In genomic region chr5:163432527-163432926, GRCh38 we compare ENCODE assay signal across 29 cellular contexts. TPM values are rescaled to one million over a fixed set of nuclear protein-coding genes. Genes with fewer than 3 reads are reported as not detected.
"Had no signal": no experiment of that assay in that cellular context is flagged by ENCODE, and none has a peak within 500 bp of the region (broad histone marks: within the 10 kb centered on the region; RNA-seq: fewer than 3 reads in every experiment).

No MANE protein-coding gene starts in this region.

- H3K4me3 Mint-ChIP-seq: activated CD4-positive, alpha-beta memory T cell treated with anti-CD3 and anti-CD28 coated beads for 36 hours; activated CD4-positive, alpha-beta T cell treated with anti-CD3 and anti-CD28 coated beads for 36 hours; activated CD4-positive, alpha-beta T cell treated with anti-CD3 and anti-CD28 coated beads, Interleukin-2, amount 10 ng/mL, durations not matched to agents 24 days and 14 days; activated CD8-positive, alpha-beta memory T cell treated with anti-CD3 and anti-CD28 coated beads, Interleukin-2, amount 10 ng/mL, durations not matched to agents 7 days and 5 days; activated CD8-positive, alpha-beta T cell treated with anti-CD3 and anti-CD28 coated beads, Interleukin-2, amount 10 ng/mL, durations not matched to agents 7 days and 5 days; activated naive CD4-positive, alpha-beta T cell treated with anti-CD3 and anti-CD28 coated beads, Interleukin-2, amount 50 U/mL, for 24 hours; activated naive CD8-positive, alpha-beta T cell treated with anti-CD3 and anti-CD28 coated beads for 36 hours; activated naive CD8-positive, alpha-beta T cell treated with anti-CD3 and anti-CD28 coated beads, Interleukin-2, amount 50 U/mL, for 24 hours; effector memory CD8-positive, alpha-beta T cell had no signal

- H3K27ac ChIP-seq: adrenal gland, epithelial cell of prostate, esophagus squamous epithelium, gastroesophageal sphincter had no signal

- H3K9me3 Mint-ChIP-seq: activated CD4-positive, alpha-beta memory T cell treated with anti-CD3 and anti-CD28 coated beads for 36 hours; activated CD4-positive, alpha-beta T cell treated with anti-CD3 and anti-CD28 coated beads, Interleukin-2, amount 10 ng/mL, durations not matched to agents 24 days and 14 days; activated naive CD4-positive, alpha-beta T cell treated with anti-CD3 and anti-CD28 coated beads, Interleukin-2, amount 50 U/mL, for 24 hours; activated naive CD8-positive, alpha-beta T cell treated with anti-CD3 and anti-CD28 coated beads for 36 hours; activated naive CD8-positive, alpha-beta T cell treated with anti-CD3 and anti-CD28 coated beads, Interleukin-2, amount 50 U/mL, for 24 hours; activated T-cell treated with anti-CD3 and anti-CD28 coated beads, Interleukin-2, amount 50 U/mL, for 72 hours; effector memory CD8-positive, alpha-beta T cell had no signal

- H3K9me3 ChIP-seq: adrenal gland, body of pancreas, esophagus squamous epithelium, gastroesophageal sphincter had no signal

- H3K4me3 ChIP-seq: adrenal gland, body of pancreas, esophagus squamous epithelium, gastroesophageal sphincter had no signal

- DNase-seq: activated CD4-positive, alpha-beta memory T cell treated with anti-CD3 and anti-CD28 coated beads for 36 hours; activated CD4-positive, alpha-beta T cell treated with anti-CD3 and anti-CD28 coated beads for 36 hours; activated CD4-positive, alpha-beta T cell treated with anti-CD3 and anti-CD28 coated beads, Interleukin-2, amount 10 ng/mL, durations not matched to agents 24 days and 14 days; activated CD4-positive, CD25-positive, alpha-beta regulatory T cell; activated CD4-positive, CD25-positive, alpha-beta regulatory T cell treated with anti-CD3 and anti-CD28 coated beads, Interleukin-2, amount 50 U/mL, for 72 hours; activated CD8-positive, alpha-beta memory T cell treated with anti-CD3 and anti-CD28 coated beads, Interleukin-2, amount 10 ng/mL, durations not matched to agents 7 days and 5 days; activated CD8-positive, alpha-beta memory T cell treated with anti-CD3 and anti-CD28 coated beads, Interleukin-2, amount 50 U/mL, for 4 hours; activated CD8-positive, alpha-beta T cell treated with anti-CD3 and anti-CD28 coated beads, Interleukin-2, amount 10 ng/mL, durations not matched to agents 7 days and 5 days; activated gamma-delta T cell treated with Interleukin-2 at 50 U/mL for 16 hours; activated naive CD4-positive, alpha-beta T cell treated with Interleukin-2 at 50 U/mL for 16 hours; activated naive CD8-positive, alpha-beta T cell treated with anti-CD3 and anti-CD28 coated beads for 36 hours; activated naive CD8-positive, alpha-beta T cell treated with anti-CD3 and anti-CD28 coated beads, Interleukin-2, amount 50 U/mL, for 24 hours; activated T-cell treated with anti-CD3 and anti-CD28 coated beads, Interleukin-2, amount 50 U/mL, for 1 hour; activated T-cell treated with anti-CD3 and anti-CD28 coated beads, Interleukin-2, amount 50 U/mL, for 72 hours; adrenal gland; amygdala; aorta; caudate nucleus; cortex of kidney; dermis blood vessel endothelial cell; effector CD4-positive, alpha-beta T cell; effector memory CD8-positive, alpha-beta T cell; esophagus squamous epithelium; foreskin melanocyte; T-helper 2 cell had no signal

- H3K27me3 Mint-ChIP-seq: activated CD4-positive, alpha-beta T cell treated with anti-CD3 and anti-CD28 coated beads for 36 hours; activated naive CD4-positive, alpha-beta T cell treated with anti-CD3 and anti-CD28 coated beads, Interleukin-2, amount 50 U/mL, for 24 hours; activated naive CD8-positive, alpha-beta T cell treated with anti-CD3 and anti-CD28 coated beads for 36 hours; effector memory CD8-positive, alpha-beta T cell had no signal

- H3K36me3 Mint-ChIP-seq: activated CD4-positive, alpha-beta memory T cell treated with anti-CD3 and anti-CD28 coated beads for 36 hours; activated CD8-positive, alpha-beta memory T cell treated with anti-CD3 and anti-CD28 coated beads, Interleukin-2, amount 10 ng/mL, durations not matched to agents 7 days and 5 days; activated naive CD4-positive, alpha-beta T cell treated with anti-CD3 and anti-CD28 coated beads, Interleukin-2, amount 50 U/mL, for 24 hours; activated naive CD8-positive, alpha-beta T cell treated with anti-CD3 and anti-CD28 coated beads for 36 hours had no signal

- ATAC-seq: activated CD4-positive, alpha-beta T cell treated with anti-CD3 and anti-CD28 coated beads for 36 hours; activated CD8-positive, alpha-beta memory T cell treated with anti-CD3 and anti-CD28 coated beads, Interleukin-2, amount 10 ng/mL, durations not matched to agents 7 days and 5 days; activated CD8-positive, alpha-beta T cell treated with anti-CD3 and anti-CD28 coated beads, Interleukin-2, amount 10 ng/mL, durations not matched to agents 7 days and 5 days; activated naive CD8-positive, alpha-beta T cell treated with anti-CD3 and anti-CD28 coated beads, Interleukin-2, amount 50 U/mL, for 24 hours; activated T-cell treated with anti-CD3 and anti-CD28 coated beads, Interleukin-2, amount 50 U/mL, for 72 hours; effector memory CD8-positive, alpha-beta T cell; gastroesophageal sphincter had no signal

- H3K36me3 ChIP-seq: adrenal gland, esophagus squamous epithelium, gastroesophageal sphincter had no signal

- H3K27me3 ChIP-seq: adrenal gland, body of pancreas, esophagus squamous epithelium, gastroesophageal sphincter had no signal

- H3K27ac Mint-ChIP-seq: activated CD4-positive, alpha-beta memory T cell treated with anti-CD3 and anti-CD28 coated beads for 36 hours; activated CD4-positive, alpha-beta T cell treated with anti-CD3 and anti-CD28 coated beads for 36 hours; activated CD4-positive, alpha-beta T cell treated with anti-CD3 and anti-CD28 coated beads, Interleukin-2, amount 10 ng/mL, durations not matched to agents 24 days and 14 days; activated CD8-positive, alpha-beta memory T cell treated with anti-CD3 and anti-CD28 coated beads, Interleukin-2, amount 10 ng/mL, durations not matched to agents 7 days and 5 days; activated CD8-positive, alpha-beta T cell treated with anti-CD3 and anti-CD28 coated beads, Interleukin-2, amount 10 ng/mL, durations not matched to agents 7 days and 5 days; activated naive CD4-positive, alpha-beta T cell treated with anti-CD3 and anti-CD28 coated beads, Interleukin-2, amount 50 U/mL, for 24 hours; activated naive CD8-positive, alpha-beta T cell treated with anti-CD3 and anti-CD28 coated beads for 36 hours; activated naive CD8-positive, alpha-beta T cell treated with anti-CD3 and anti-CD28 coated beads, Interleukin-2, amount 50 U/mL, for 24 hours; activated T-cell treated with anti-CD3 and anti-CD28 coated beads, Interleukin-2, amount 50 U/mL, for 72 hours; effector memory CD8-positive, alpha-beta T cell had no signal

RNA-seq across cellular contexts. Expression of gene HMMR, which starts 27.9 kb away (rescaled TPM):
- total RNA-seq: body of pancreas had no signal
